Comparison of ENCODE assay signal across 8 cellular contexts in the genomic region with DNA sequence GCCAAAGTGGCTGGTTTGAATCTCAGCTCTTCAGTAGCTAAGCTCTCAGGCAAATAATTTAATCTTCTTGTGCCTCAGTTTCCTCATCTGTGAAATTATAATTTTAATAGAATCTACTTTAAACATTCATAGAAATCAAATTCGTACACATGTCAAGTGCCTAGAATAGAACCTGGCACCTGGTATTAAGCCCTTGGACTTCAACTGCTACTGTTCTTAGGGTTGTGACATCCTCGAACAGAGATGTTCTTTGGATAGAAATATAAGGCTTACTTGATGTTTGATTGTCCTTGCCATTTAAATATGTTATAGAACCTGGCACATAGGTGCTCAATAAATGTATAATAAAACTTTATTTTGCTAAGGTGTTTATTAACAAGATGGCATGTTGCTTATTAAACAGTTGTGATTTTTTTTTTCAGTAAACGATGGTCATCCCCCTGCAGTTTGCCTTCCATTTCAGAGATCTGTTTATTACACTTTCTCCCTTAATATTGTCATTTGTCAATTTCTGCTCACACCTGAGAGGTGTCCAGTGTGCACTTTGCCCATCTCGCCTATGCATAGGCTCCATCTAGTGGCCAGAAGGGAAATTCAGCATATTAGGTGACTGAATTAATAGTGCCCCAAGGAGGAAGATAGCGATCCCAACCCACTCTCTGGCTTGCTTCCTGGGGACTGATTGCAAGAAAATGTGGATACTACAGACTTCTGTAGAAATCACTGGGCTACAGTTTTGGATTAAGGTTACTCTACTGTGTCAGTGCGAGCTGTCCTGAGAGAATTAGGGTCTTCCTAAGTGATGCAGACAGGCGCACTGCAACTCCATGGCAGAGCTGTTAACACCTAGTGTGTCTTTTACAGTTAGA. TPM values are rescaled to one million over a fixed set of nuclear protein-coding genes. Genes with fewer than 3 reads are reported as not detected.
DNase-seq lines count a peak whose midpoint lies in the region; ATAC-seq and TF ChIP-seq lines count a peak whose summit lies in the region.

No MANE protein-coding gene starts in this region.

- H3K4me3 Mint-ChIP-seq in nephron, result no peak overlapping the region

- no peak overlapping the region for H3K4me2 ChIP-seq in GM23248 (ENCODE audit: unreplicated experiment)
- H3K4me2 ChIP-seq in SU-DHL-6 (ENCODE audit: low read depth, low read length, poor library complexity, severe bottlenecking), result no peak overlapping the region

- H3K4me1 Mint-ChIP-seq in nephron, result peaks cover 35% of the 10 kb centered on the region

- H3F3A ChIP-seq in GM23248 (ENCODE audit: insufficient read depth), result peaks cover 28% of the 10 kb centered on the region
- no peaks in the 10 kb centered on the region for H3F3A ChIP-seq in SU-DHL-6 (ENCODE audit: insufficient read depth)

- H3K79me2 ChIP-seq in GM23248 (ENCODE audit: insufficient read depth) (peaks cover 100% of the 10 kb centered on the region), SU-DHL-6 (ENCODE audit: insufficient read depth, low read length) (no peaks in the 10 kb centered on the region)

- peak; percentile 70 for ATAC-seq in esophagus mucosa

- DNase-seq in AG04449 (ENCODE audit: low read depth, low spot score) (no peak), G401 (ENCODE audit: low spot score) (peak; percentile 80), GM23248 (peak; percentile 74), LHCN-M2 (ENCODE audit: low read depth) (peak; percentile 46), KG1 (lab: John Stamatoyannopoulos, UW) (no peak)

- no peaks in the 10 kb centered on the region for H3K36me3 ChIP-seq in GM23248 (ENCODE audit: low read depth)
- H3K36me3 ChIP-seq in SU-DHL-6 (ENCODE audit: low read length), result no peaks in the 10 kb centered on the region

- TF ChIP-seq CTCF in AG04449 (IDR thresholded peaks at IDR 0.05; ENCODE audit: insufficient read depth, low read length, missing control alignments), result peak; percentile 70
- peak; percentile 80 for TF ChIP-seq CTCF in SU-DHL-6 (IDR thresholded peaks at IDR 0.05; ENCODE audit: insufficient read depth, low read length, poor library complexity, severe bottlenecking)
- TF ChIP-seq CTCF in nephron (IDR thresholded peaks at IDR 0.05; ENCODE audit: unreplicated experiment in 3 of 3), result peak; percentile 74 to 90 (median 79)

- no peak overlapping the region for H3K9ac ChIP-seq in GM23248
- H3K9ac ChIP-seq in SU-DHL-6 (ENCODE audit: low read length), result no peak overlapping the region

- WGBS in GM23248 (ENCODE audit: low coverage in 1 of 2, low lambda C conversion rate in 2 of 2, missing lambda C conversion rate in 2 of 2), 2 experiments, result 32 to 35% methylated on average over 7 of the region's 7 CpGs

- H3K27ac Mint-ChIP-seq in nephron, result no peak overlapping the region

- H3K27ac ChIP-seq in GM23248 (no peak overlapping the region), SU-DHL-6 (ENCODE audit: low read depth, low read length) (no peak overlapping the region)

- H3K4me1 ChIP-seq in GM23248 (ENCODE audit: insufficient read depth), result peaks cover 43% of the 10 kb centered on the region

- POLR2A ChIA-PET in AG04449 (lab: Yijun Ruan, JAX), result no interaction called here

- H3K9me3 ChIP-seq in GM23248 (ENCODE audit: low read depth), result no peaks in the 10 kb centered on the region
- H3K9me3 ChIP-seq in SU-DHL-6 (ENCODE audit: insufficient read depth, low read length), result no peaks in the 10 kb centered on the region

- no peaks in the 10 kb centered on the region for H3K36me3 Mint-ChIP-seq in nephron (ENCODE audit: low read depth)

- H4K20me1 ChIP-seq in GM23248 (ENCODE audit: insufficient read depth) (peaks cover 56% of the 10 kb centered on the region; the same call in 1 of the 2 replicates), SU-DHL-6 (ENCODE audit: low read depth, low read length) (peaks cover 11% of the 10 kb centered on the region)

- no peaks in the 10 kb centered on the region for H3K27me3 Mint-ChIP-seq in nephron (ENCODE audit: low read depth)

- CTCF ChIA-PET in AG04449 (lab: Yijun Ruan, JAX), result interaction anchor here (0.6 to 7.8 kb wide), 43 partner anchors 7 to 420 kb away, joined by 3 to 96 read pairs (median 4); a partner anchor contains a TSS

- H3K9me2 ChIP-seq in GM23248 (ENCODE audit: insufficient read depth), result no peaks in the 10 kb centered on the region
- H3K9me2 ChIP-seq in SU-DHL-6 (replicated peaks; ENCODE audit: insufficient read depth, low read length), result no peaks in the 10 kb centered on the region

- no peaks in the 10 kb centered on the region for H3K9me3 Mint-ChIP-seq in nephron

- no peak overlapping the region for H3K4me3 ChIP-seq in AG04449 (ENCODE audit: low read depth, low read length)
- H3K4me3 ChIP-seq in GM23248, result no peak overlapping the region
- no peak overlapping the region for H3K4me3 ChIP-seq in SU-DHL-6 (ENCODE audit: insufficient read depth, low read length, poor library complexity, severe bottlenecking)

- H3K27me3 ChIP-seq in GM23248 (replicated peaks; ENCODE audit: insufficient read depth) (no peaks in the 10 kb centered on the region), SU-DHL-6 (ENCODE audit: low read length) (no peaks in the 10 kb centered on the region)

- in situ Hi-C loops in G401 (cut with HindIII; ENCODE audit: low sequenced_read_pairs) (loop anchor here (25.0 kb wide), 1 partner anchor 197 kb away; no protein-coding TSS in a partner anchor), GM23248 (cut with MboI) (loop anchor here (10.0 to 25.0 kb wide), 2 partner anchors 186 to 403 kb away; no protein-coding TSS in a partner anchor)

- no peak overlapping the region for H2AFZ ChIP-seq in GM23248
- H2AFZ ChIP-seq in SU-DHL-6 (ENCODE audit: low read depth, low read length, severe bottlenecking), result no peak overlapping the region

RNA-seq across cellular contexts. Expression of a gene that starts 10.7 kb away (rescaled TPM):
- 6.6 and 21.0 TPM in 2 replicates for total RNA-seq in G401 (2014; rRNA removed; shearing (Covaris generic))
- 23.6 and 48.6 TPM in 2 replicates for total RNA-seq in GM23248 (2014; rRNA removed; shearing (Covaris generic))
- 22.0 and 26.5 TPM in 2 replicates for polyA plus RNA-seq in GM23248 (2016; fragmentation: Nextera tagmentation; extraction: Ambion mirVana)
- total RNA-seq in LHCN-M2 (2014; rRNA removed) (8.5 and 8.8 TPM in 2 replicates), esophagus mucosa (21.2 TPM)
- polyA plus RNA-seq in LHCN-M2 (2012), result 19.5 TPM

Comparison
In these comparisons a context has a peak if more than half of its experiments do, and no peak if none do; other contexts are left out.
1. DNase-seq: peak in G401 (single experiment), GM23248 (single experiment) and LHCN-M2 (single experiment); none in AG04449 (single experiment) and KG1 (single experiment).
2. Peak in every context shown above with its lines, with median percentiles within 50 percentile points of each other: CTCF ChIP-seq.